Comparison of ENCODE assay signal across 9 cellular contexts in genomic region chr12:26136688-26137087, GRCh38. TPM values are rescaled to one million over a fixed set of nuclear protein-coding genes. Genes with fewer than 3 reads are reported as not detected.
"Had no signal": no experiment of that assay in that cellular context is flagged by ENCODE, and none has a peak within 500 bp of the region (broad histone marks: within the 10 kb centered on the region; RNA-seq: fewer than 3 reads in every experiment).

No MANE protein-coding gene starts in this region.

- H3K4me3 ChIP-seq: GM23248, HAP-1 had no signal

- H3K27ac ChIP-seq: GM23248 had no signal

- H3K4me3 Mint-ChIP-seq: HFFc6 had no signal

- H3K9me3 ChIP-seq: HAP-1 had no signal

- H3K27me3 Mint-ChIP-seq: IgD-negative memory B cell had no signal

- ATAC-seq: HCT116, HepG2 had no signal

- DNase-seq: GM23248, GOT3, H7, HFFc6, KBM-7 had no signal

- H3K27ac Mint-ChIP-seq: HFFc6, IgD-negative memory B cell had no signal

- H3K36me3 ChIP-seq: HAP-1 had no signal

- H3K9me3 Mint-ChIP-seq: HFFc6, IgD-negative memory B cell had no signal

RNA-seq across cellular contexts. Expression of gene BHLHE41, which starts 11.9 kb away (rescaled TPM):
- total RNA-seq: HepG2 had no signal

RNA-seq across cellular contexts. Expression of gene SSPN, which starts 58.7 kb away (rescaled TPM):
- total RNA-seq: HepG2 had no signal
